Comparison of ENCODE assay signal across 11 cellular contexts in genomic region chr7:5691536-5692090, GRCh38.
DNase-seq lines count a peak whose midpoint lies in the region; ATAC-seq and TF ChIP-seq lines count a peak whose summit lies in the region.
"Had no signal": no experiment of that assay in that cellular context is flagged by ENCODE, and none has a peak within 500 bp of the region (broad histone marks: within the 10 kb centered on the region; RNA-seq: fewer than 3 reads in every experiment).

No MANE protein-coding gene starts in this region.

- H3K27me3 ChIP-seq in CD4-positive, CD25-positive, alpha-beta regulatory T cell (ENCODE audit: control insufficient read depth, insufficient read depth, low read length), result no peaks in the 10 kb centered on the region
- H3K27me3 ChIP-seq in SJSA1 (replicated peaks) (no peaks in the 10 kb centered on the region), endodermal cell (ENCODE audit: control insufficient read depth, insufficient read depth, low read length, poor library complexity, severe bottlenecking) (no peaks in the 10 kb centered on the region), ovary (no peaks in the 10 kb centered on the region)

- H3K4me1 ChIP-seq in CD4-positive, CD25-positive, alpha-beta regulatory T cell (ENCODE audit: control insufficient read depth, insufficient read depth, low read length, poor library complexity, severe bottlenecking), result peaks cover 62% of the 10 kb centered on the region
- peaks cover 82% of the 10 kb centered on the region for H3K4me1 ChIP-seq in SJSA1 (replicated peaks)
- H3K4me1 ChIP-seq in endodermal cell (ENCODE audit: control insufficient read depth, insufficient read depth, low read length), result peaks cover 16% of the 10 kb centered on the region
- H3K4me1 ChIP-seq in ovary (ENCODE audit: insufficient read depth), result peaks cover 49% of the 10 kb centered on the region

- 84 to 91% methylated on average over 4 to 7 of the region's 7 CpGs for WGBS in endodermal cell (ENCODE audit: insufficient coverage in 1 of 2, insufficient read length in 1 of 2), 2 experiments
- 11 to 18% (median 14%) methylated on average over 7 of the region's 7 CpGs for WGBS in ovary, 3 donors

- no peak for ATAC-seq in CD4-positive, CD25-positive, alpha-beta regulatory T cell (ENCODE audit: low read depth in 2 of 2)
- no peak for ATAC-seq in sciatic nerve

- TF ChIP-seq EP300 in ovary (IDR thresholded peaks at IDR 0.05), result no peak

- no peaks in the 10 kb centered on the region for H3K9me3 Mint-ChIP-seq in CD4-positive, CD25-positive, alpha-beta regulatory T cell
- H3K9me3 Mint-ChIP-seq in endodermal cell (no peaks in the 10 kb centered on the region), progenitor cell of endocrine pancreas (ENCODE audit: low read depth) (no peaks in the 10 kb centered on the region)

- H3K9ac ChIP-seq in endodermal cell (ENCODE audit: extremely low read depth, low read length, poor library complexity, severe bottlenecking), result no peak overlapping the region

- H3K27me3 Mint-ChIP-seq in CD4-positive, CD25-positive, alpha-beta regulatory T cell, result no peaks in the 10 kb centered on the region
- H3K27me3 Mint-ChIP-seq in endodermal cell (ENCODE audit: insufficient read depth), result no peaks in the 10 kb centered on the region
- no peaks in the 10 kb centered on the region for H3K27me3 Mint-ChIP-seq in progenitor cell of endocrine pancreas

- no peak for TF ChIP-seq POLR2A in ovary (IDR thresholded peaks at IDR 0.05)

- H3K27ac Mint-ChIP-seq in CD4-positive, CD25-positive, alpha-beta regulatory T cell, result peak overlapping the region in 2 of 3 donors; percentile 12 to 63
- H3K27ac Mint-ChIP-seq in endodermal cell, result no peak overlapping the region
- H3K27ac Mint-ChIP-seq in progenitor cell of endocrine pancreas, result no peak overlapping the region

- peaks cover 41 to 94% (median 64%) of the 10 kb centered on the region in 4 donors for H3K4me1 Mint-ChIP-seq in CD4-positive, CD25-positive, alpha-beta regulatory T cell
- H3K4me1 Mint-ChIP-seq in endodermal cell, result peaks cover 11% of the 10 kb centered on the region
- no peaks in the 10 kb centered on the region for H3K4me1 Mint-ChIP-seq in progenitor cell of endocrine pancreas (ENCODE audit: low read depth)

- no peak overlapping the region for H3K4me3 ChIP-seq in CD4-positive, CD25-positive, alpha-beta regulatory T cell (ENCODE audit: low read depth, low read length)
- H3K4me3 ChIP-seq in SJSA1, result no peak overlapping the region
- H3K4me3 ChIP-seq in endodermal cell (ENCODE audit: low read length), result no peak overlapping the region
- H3K4me3 ChIP-seq in ovary, result no peak overlapping the region
- H3K4me3 ChIP-seq: mucosa of descending colon had no signal

- H3K36me3 Mint-ChIP-seq in CD4-positive, CD25-positive, alpha-beta regulatory T cell, result peaks cover 11% of the 10 kb centered on the region
- H3K36me3 Mint-ChIP-seq in endodermal cell (ENCODE audit: low read depth), result peaks cover 9% of the 10 kb centered on the region
- H3K36me3 Mint-ChIP-seq in progenitor cell of endocrine pancreas (ENCODE audit: insufficient read depth), result peaks cover 5% of the 10 kb centered on the region

- peak overlapping the region in 2 of 4 donors; percentile 6 to 32 for H3K4me3 Mint-ChIP-seq in CD4-positive, CD25-positive, alpha-beta regulatory T cell
- H3K4me3 Mint-ChIP-seq in endodermal cell (no peak overlapping the region), progenitor cell of endocrine pancreas (ENCODE audit: low read depth) (no peak overlapping the region)

- H3K9me3 ChIP-seq in CD4-positive, CD25-positive, alpha-beta regulatory T cell (ENCODE audit: control insufficient read depth in 2 of 2, low read length in 2 of 2), result no peaks in the 10 kb centered on the region
- H3K9me3 ChIP-seq in SJSA1 (replicated peaks), result no peaks in the 10 kb centered on the region
- no peaks in the 10 kb centered on the region for H3K9me3 ChIP-seq in endodermal cell (ENCODE audit: control insufficient read depth, low read length)
- H3K9me3 ChIP-seq in ovary, result no peaks in the 10 kb centered on the region
- H3K9me3 ChIP-seq: mucosa of descending colon had no signal

- peaks cover 8% of the 10 kb centered on the region for H3K36me3 ChIP-seq in CD4-positive, CD25-positive, alpha-beta regulatory T cell (ENCODE audit: control insufficient read depth, insufficient read depth, low read length)
- H3K36me3 ChIP-seq in SJSA1, result peaks cover 14% of the 10 kb centered on the region; the same call in 1 of the 2 replicates
- H3K36me3 ChIP-seq in endodermal cell (ENCODE audit: control insufficient read depth, insufficient read depth, low read length), result peaks cover 13% of the 10 kb centered on the region
- no peaks in the 10 kb centered on the region for H3K36me3 ChIP-seq in ovary

- intact Hi-C loops in ovary (cut with DNase I), result no loop called here
- intact Hi-C loops in sciatic nerve (cut with DNase I), result no loop called here

- DNase-seq in CD4-positive, CD25-positive, alpha-beta regulatory T cell, result no peak
- DNase-seq in SJSA1 (ENCODE audit: low read depth in 1 of 2, low spot score in 2 of 2) (no peak), endodermal cell (no peak), ovary (no peak), NCI-H146 treated with DMSO at 0.1 percent for 48 hours (lab: John Stamatoyannopoulos, UW; ENCODE audit: unreplicated experiment) (no peak), progenitor cell of endocrine pancreas (ENCODE audit: low spot score, unreplicated experiment) (no peak), sciatic nerve (ENCODE audit: low spot score) (no peak), GM19240 (ENCODE audit: insufficient read length, low spot score) (no peak)
- DNase-seq: GDM1; stimulated activated naive CD4-positive, alpha-beta T cell had no signal

- TF ChIP-seq CTCF in endodermal cell (conservative IDR thresholded peaks at IDR 0.05) (no peak), ovary (IDR thresholded peaks at IDR 0.05) (no peak), progenitor cell of endocrine pancreas (IDR thresholded peaks at IDR 0.05; ENCODE audit: unreplicated experiment) (no peak)

- H3K27ac ChIP-seq in CD4-positive, CD25-positive, alpha-beta regulatory T cell (ENCODE audit: insufficient read depth, low read length, poor library complexity, severe bottlenecking), result no peak overlapping the region
- peak overlapping the region; percentile 98 for H3K27ac ChIP-seq in SJSA1
- peak overlapping the region; percentile 79 for H3K27ac ChIP-seq in endodermal cell (ENCODE audit: low read depth, low read length)
- H3K27ac ChIP-seq in ovary, result peak overlapping the region; percentile 50 to 71

Comparison
In these comparisons a context has a peak if more than half of its experiments do, and no peak if none do; other contexts are left out.
1. H3K27ac Mint-ChIP-seq: peak in CD4-positive, CD25-positive, alpha-beta regulatory T cell (2 of 3); none in endodermal cell (single experiment) and progenitor cell of endocrine pancreas (single experiment).